10 cellular contexts compared by ENCODE assay signal in the genomic region with DNA sequence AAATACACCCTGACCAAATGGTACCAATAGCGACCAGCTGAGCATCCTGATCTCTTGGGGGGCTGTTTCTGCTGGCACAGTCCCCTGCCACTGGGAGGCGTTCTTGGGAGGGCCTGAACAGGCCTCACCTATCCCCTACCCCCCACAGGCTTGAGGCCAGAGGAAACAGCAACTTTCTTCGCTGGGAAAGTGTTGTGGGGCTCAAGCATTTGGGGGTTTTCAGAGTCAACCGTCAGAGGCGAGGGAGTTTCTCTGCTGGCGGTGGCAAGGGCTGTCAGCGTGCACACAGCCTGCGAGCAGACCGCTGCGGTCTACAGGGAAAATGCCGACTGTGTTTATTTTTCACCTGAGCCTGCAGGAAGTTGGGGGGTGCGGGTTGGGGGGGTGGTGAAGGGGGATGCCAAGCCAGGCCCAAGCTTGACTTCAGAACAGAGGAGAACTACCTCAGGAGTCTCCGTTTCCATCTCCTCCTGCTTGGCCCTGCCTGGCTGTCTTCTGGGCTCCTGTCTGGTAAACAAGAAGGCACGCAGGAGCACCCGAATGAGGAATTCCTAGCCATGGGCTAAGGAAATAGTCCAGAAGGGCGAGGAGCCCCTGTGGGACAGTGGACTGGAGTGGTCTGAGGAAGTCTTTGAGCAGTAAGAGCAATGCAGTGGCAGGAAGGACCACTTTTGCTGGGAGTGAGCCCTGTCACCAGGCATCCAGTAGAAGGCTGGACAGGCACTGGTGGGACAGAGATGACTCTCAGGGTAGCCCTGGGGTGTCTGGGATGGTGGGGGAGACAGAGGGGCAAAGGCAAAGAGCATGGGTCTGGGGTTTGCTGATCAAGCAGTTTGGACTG. TPM values are rescaled to one million over a fixed set of nuclear protein-coding genes. Genes with fewer than 3 reads are reported as not detected.
A peak's percentile ranks its signal among the peaks of the same experiment; 100 is the strongest.
DNase-seq lines count a peak whose midpoint lies in the region; ATAC-seq and FAIRE-seq lines count a peak whose summit lies in the region.
"Had no signal": no experiment of that assay in that cellular context is flagged by ENCODE, and none has a peak within 500 bp of the region (broad histone marks: within the 10 kb centered on the region; RNA-seq: fewer than 3 reads in every experiment).

No MANE protein-coding gene starts in this region.

- WGBS in small intestine, 3 donors = 63 to 84% (median 64%) methylated on average over 16 of the region's 16 CpGs

- H3K36me3 ChIP-seq in small intestine (ENCODE audit: control insufficient read depth in 2 of 2, insufficient read depth in 2 of 2, low read length in 2 of 2) = peaks cover 4 to 11% of the 10 kb centered on the region in 2 donors

- no peak for FAIRE-seq in small intestine (lab: Jason Lieb, UNC)
- FAIRE-seq: islet of Langerhans had no signal

- H3K9me3 ChIP-seq in small intestine (ENCODE audit: control insufficient read depth, low read depth) = no peaks in the 10 kb centered on the region
- H3K9me3 ChIP-seq: SJSA1 had no signal

- DNase-seq in activated effector memory CD4-positive, alpha-beta T cell treated with Interleukin-2 at 50 U/mL for 16 hours = peak; percentile 73
- DNase-seq in small intestine (peak; percentile 54), middle frontal gyrus (ENCODE audit: extremely low spot score, low spot score) (no peak), NCI-H510A (lab: John Stamatoyannopoulos, UW) (no peak), SIG-M5 (lab: John Stamatoyannopoulos, UW) (no peak)

- H3K4me1 ChIP-seq in small intestine (ENCODE audit: control insufficient read depth in 2 of 2, insufficient read depth in 1 of 2, low read depth in 1 of 2, low read length in 1 of 2) = peaks cover 0 to 2% of the 10 kb centered on the region in 2 donors

- no peaks in the 10 kb centered on the region for H3K27me3 ChIP-seq in small intestine (ENCODE audit: control insufficient read depth in 2 of 2, insufficient read depth in 2 of 2, low read length in 2 of 2)
- H3K27me3 ChIP-seq: SJSA1 had no signal

- ATAC-seq in GM19463 (IDR thresholded peaks at IDR 0.05; ENCODE audit: unreplicated experiment) = peak; percentile 64
- ATAC-seq in HG03558 (IDR thresholded peaks at IDR 0.05; ENCODE audit: extremely low read depth, unreplicated experiment) = peak; percentile 47
- no peak for ATAC-seq in HG02970 (IDR thresholded peaks at IDR 0.05; ENCODE audit: low FRiP score, unreplicated experiment)

- no peak overlapping the region for H3K4me3 ChIP-seq in small intestine (ENCODE audit: low read depth in 1 of 2, low read length in 2 of 2)
- H3K4me3 ChIP-seq: SJSA1 had no signal

- peak overlapping the region in 1 of 2 donors; percentile 53 for H3K27ac ChIP-seq in small intestine (ENCODE audit: low read depth in 1 of 2, low read length in 1 of 2)
- H3K27ac ChIP-seq: SJSA1 had no signal

RNA-seq across cellular contexts. Expression of gene TCF7, which starts 18.1 kb away (rescaled TPM):
- polyA plus RNA-seq in small intestine = 10 to 100 TPM; 11.3 to 13.3 (median 11.4) TPM

RNA-seq across cellular contexts. Expression of gene SKP1, which starts 44.2 kb away (rescaled TPM):
- 100 to 1,000 TPM; 476 to 538 (median 497) TPM for polyA plus RNA-seq in small intestine

Comparison
In these comparisons a context has a peak if more than half of its experiments do, and no peak if none do; other contexts are left out.
1. DNase-seq: peak in activated effector memory CD4-positive, alpha-beta T cell treated with Interleukin-2 at 50 U/mL for 16 hours (single experiment) and small intestine (single experiment); none in middle frontal gyrus (single experiment), NCI-H510A (single experiment) and SIG-M5 (single experiment).